ENCODE assay signal across 11 cellular contexts in genomic region chr2:102488063-102488462, GRCh38. TPM values are rescaled to one million over a fixed set of nuclear protein-coding genes. Genes with fewer than 3 reads are reported as not detected.
A peak's percentile ranks its signal among the peaks of the same experiment; 100 is the strongest.
DNase-seq lines count a peak whose midpoint lies in the region; TF ChIP-seq lines count a peak whose summit lies in the region.
"Had no signal": no experiment of that assay in that cellular context is flagged by ENCODE, and none has a peak within 500 bp of the region (broad histone marks: within the 10 kb centered on the region; RNA-seq: fewer than 3 reads in every experiment).

No MANE protein-coding gene starts in this region.

- H3K36me3 ChIP-seq in SK-N-MC (ENCODE audit: insufficient read depth, low read length), result no peaks in the 10 kb centered on the region
- H3K36me3 ChIP-seq in fibroblast of lung (ENCODE audit: control insufficient read depth, insufficient read depth, low read length), result no peaks in the 10 kb centered on the region
- H3K36me3 ChIP-seq in trophoblast cell (ENCODE audit: control insufficient read depth in 1 of 2, insufficient read depth in 2 of 2, low read length in 2 of 2), result no peaks in the 10 kb centered on the region
- H3K36me3 ChIP-seq in ascending aorta, result no peaks in the 10 kb centered on the region

- no peak overlapping the region for H4K12ac ChIP-seq in trophoblast cell (ENCODE audit: low read depth, low read length)

- H3K9me3 ChIP-seq in SK-N-MC (ENCODE audit: low read depth, low read length) (no peaks in the 10 kb centered on the region), fibroblast of lung (ENCODE audit: control insufficient read depth, insufficient read depth, low read depth, low read length) (no peaks in the 10 kb centered on the region), trophoblast cell (ENCODE audit: insufficient read depth, low read depth, low read length) (peaks cover 2% of the 10 kb centered on the region), ascending aorta (no peaks in the 10 kb centered on the region)

- no peaks in the 10 kb centered on the region for H4K20me1 ChIP-seq in fibroblast of lung (ENCODE audit: control insufficient read depth, extremely low read depth, insufficient read depth, low read length)

- no peak overlapping the region for H2BK5ac ChIP-seq in trophoblast cell (ENCODE audit: low read depth, low read length, poor library complexity)

- H3K4me1 ChIP-seq in fibroblast of lung (ENCODE audit: control insufficient read depth, extremely low read depth, insufficient read depth, low read length) (no peaks in the 10 kb centered on the region), trophoblast cell (ENCODE audit: control insufficient read depth in 1 of 2, insufficient read depth in 2 of 2, low read length in 2 of 2) (peaks cover 11 to 19% of the 10 kb centered on the region in 2 experiments), ascending aorta (no peaks in the 10 kb centered on the region)

- no peak overlapping the region for H4K8ac ChIP-seq in trophoblast cell (ENCODE audit: low read depth, low read length)

- H2BK12ac ChIP-seq in trophoblast cell (ENCODE audit: low read length), result no peak overlapping the region

- H4K91ac ChIP-seq in trophoblast cell (ENCODE audit: low read depth, low read length), result no peak overlapping the region

- no peak overlapping the region for H3K18ac ChIP-seq in trophoblast cell (ENCODE audit: low read length)

- H3K4ac ChIP-seq in trophoblast cell (ENCODE audit: low read depth, low read length), result no peak overlapping the region

- H3K27me3 ChIP-seq in fibroblast of lung (ENCODE audit: control insufficient read depth, insufficient read depth, low read length) (no peaks in the 10 kb centered on the region), trophoblast cell (ENCODE audit: insufficient read depth, low read length) (no peaks in the 10 kb centered on the region), ascending aorta (no peaks in the 10 kb centered on the region)

- H3K4me2 ChIP-seq in fibroblast of lung (ENCODE audit: extremely low read depth, insufficient read depth, low read length) (no peak overlapping the region), trophoblast cell (ENCODE audit: low read length) (peak overlapping the region; percentile 33)

- no CpG with 5 or more reads among the region's 5 CpGs for WGBS in trophoblast cell (ENCODE audit: extremely low coverage, insufficient coverage, insufficient read length)

- no peak overlapping the region for H3K14ac ChIP-seq in trophoblast cell (ENCODE audit: low read length)

- no peak overlapping the region for H3K23ac ChIP-seq in trophoblast cell (ENCODE audit: low read length)

- H3K27ac ChIP-seq in SK-N-MC (no peak overlapping the region), fibroblast of lung (ENCODE audit: insufficient read depth, low read length) (no peak overlapping the region), trophoblast cell (ENCODE audit: low read depth, low read length) (no peak overlapping the region), ascending aorta (no peak overlapping the region)

- H3K79me1 ChIP-seq in trophoblast cell (ENCODE audit: low read length), result peaks cover 11% of the 10 kb centered on the region

- H2AFZ ChIP-seq in fibroblast of lung (ENCODE audit: low read length) (no peak overlapping the region), trophoblast cell (ENCODE audit: insufficient read depth, low read length, poor library complexity) (no peak overlapping the region)

- no peak for TF ChIP-seq CTCF in fibroblast of lung (conservative IDR thresholded peaks at IDR 0.05 in 1 of 2, IDR thresholded peaks at IDR 0.05 in 1 of 2; ENCODE audit: low read depth in 1 of 2, low read length in 2 of 2)
- no peak for TF ChIP-seq CTCF in ascending aorta (IDR thresholded peaks at IDR 0.05)

- H3K9ac ChIP-seq in SK-N-MC (ENCODE audit: insufficient read length) (no peak overlapping the region), fibroblast of lung (ENCODE audit: insufficient read depth, low read length) (no peak overlapping the region), trophoblast cell (ENCODE audit: low read length) (no peak overlapping the region)

- DNase-seq in EL (peak; percentile 69), SK-N-MC (ENCODE audit: low read depth, low spot score) (peak; percentile 48), fibroblast of lung (ENCODE audit: low read depth in 2 of 2) (peak; percentile 79 to 90), trophoblast cell (peak; percentile 96 to 99), D341Med (ENCODE audit: low spot score) (no peak), HCEC 1CT (no peak), ascending aorta (ENCODE audit: low spot score in 2 of 2) (no peak), NCI-H1092 (lab: John Stamatoyannopoulos, UW) (no peak)
- DNase-seq: activated B cell treated with CpG ODN at 0.5 μM for 24 hours, kidney, NCI-H1930 had no signal

- no peak overlapping the region for H2AK5ac ChIP-seq in trophoblast cell (ENCODE audit: low read length)

- H3K79me2 ChIP-seq in fibroblast of lung (ENCODE audit: control insufficient read depth, insufficient read depth, low read length) (no peaks in the 10 kb centered on the region), trophoblast cell (ENCODE audit: control insufficient read depth, insufficient read depth, low read length, poor library complexity) (no peaks in the 10 kb centered on the region)

- H2BK120ac ChIP-seq in trophoblast cell (ENCODE audit: insufficient read depth, low read length, poor library complexity), result no peak overlapping the region

- H3K4me3 ChIP-seq in SK-N-MC (no peak overlapping the region), fibroblast of lung (replicated peaks in 1 of 4; ENCODE audit: control extremely low read depth in 1 of 4, insufficient read depth in 1 of 4, low read depth in 3 of 4, low read length in 4 of 4) (no peak overlapping the region), trophoblast cell (ENCODE audit: low read depth, low read length) (no peak overlapping the region), ascending aorta (no peak overlapping the region)

- intact Hi-C loops in ascending aorta (cut with DNase I), result no loop called here

RNA-seq across cellular contexts. Expression of gene SLC9A4, which starts 15.0 kb away (rescaled TPM):
- not detected in 2 replicates for total RNA-seq in fibroblast of lung
- polyA plus RNA-seq in fibroblast of lung, result not detected in 2 replicates
- polyA plus RNA-seq in fibroblast of lung (2012), result not detected in 2 replicates
- polyA minus RNA-seq in fibroblast of lung (ENCODE audit: low replicate concordance), result not detected in 2 replicates
- polyA plus RNA-seq in trophoblast cell (2013), result 0.15 TPM in 2 replicates
- total RNA-seq in ascending aorta, result not detected

Comparison
In these comparisons a context has a peak if more than half of its experiments do, and no peak if none do; other contexts are left out.
1. DNase-seq: peak in EL (single experiment), SK-N-MC (single experiment), fibroblast of lung (2 of 2) and trophoblast cell (2 of 2); none in D341Med (single experiment), HCEC 1CT (single experiment), ascending aorta (0 of 2) and NCI-H1092 (single experiment).